ENCODE assay signal across 1 cellular context in genomic region chr2:9162841-9163240, GRCh38.
TF ChIP-seq lines count a peak whose summit lies in the region.

No MANE protein-coding gene starts in this region.

TF ChIP-seq in SK-N-SH, 30 proteins besides CTCF, POLR2A, EP300 and RAD21 (continued from another document):
- TF ChIP-seq ZBTB33 (IDR thresholded peaks at IDR 0.05; ENCODE audit: borderline replicate concordance, low read depth) (no peak), SIN3A (IDR thresholded peaks at IDR 0.05; ENCODE audit: borderline replicate concordance, low read depth, low read length) (no peak), GATA2 (CRISPR knock-in tag; IDR thresholded peaks at IDR 0.05) (no peak), JUND (IDR thresholded peaks at IDR 0.05) (no peak), IRF3 (IDR thresholded peaks at IDR 0.05; ENCODE audit: low read depth, low read length) (no peak), POLR2AphosphoS5 (IDR thresholded peaks at IDR 0.05; ENCODE audit: low read depth, low read length) (no peak), CHD2 (IDR thresholded peaks at IDR 0.05; ENCODE audit: low read length, partially characterized antibody) (no peak), TCF12 (IDR thresholded peaks at IDR 0.05) (no peak), SMC3 (IDR thresholded peaks at IDR 0.05; ENCODE audit: low read depth, low read length) (no peak)
